In genomic region chr15:50181983-50182232, GRCh38 we compare ENCODE assay signal across 8 cellular contexts. TPM values are rescaled to one million over a fixed set of nuclear protein-coding genes. Genes with fewer than 3 reads are reported as not detected.
DNase-seq lines count a peak whose midpoint lies in the region; ATAC-seq and TF ChIP-seq lines count a peak whose summit lies in the region.

TSS of gene SLC27A2 (plus strand) at chr15:50182196. CDS start at chr15:50182428, 232 bp downstream.

- H3K36me3 ChIP-seq in heart left ventricle (no peaks in the 10 kb centered on the region), psoas muscle (ENCODE audit: insufficient read depth in 1 of 2, low read depth in 1 of 2) (no peaks in the 10 kb centered on the region)

- H3K4me1 ChIP-seq in heart left ventricle (peaks cover 0 to 17% (median 6%) of the 10 kb centered on the region in 12 donors), psoas muscle (no peaks in the 10 kb centered on the region)

- TF ChIP-seq POLR2A in heart left ventricle (IDR thresholded peaks at IDR 0.05), result no peak

- H3K9me3 ChIP-seq in heart left ventricle (no peaks in the 10 kb centered on the region), psoas muscle (no peaks in the 10 kb centered on the region)

- DNase-seq in Ammon's horn (ENCODE audit: low spot score) (peak; percentile 19), heart left ventricle (peak in 3 of 5 donors; percentile 11 to 72 (median 28)), psoas muscle (peak in 1 of 2 donors; percentile 63), HCEC 1CT (no peak), SIG-M5 (lab: John Stamatoyannopoulos, UW) (no peak)

- intact Hi-C loops in heart left ventricle (cut with DNase I) (no loop called here), psoas muscle (cut with DNase I) (no loop called here)

- WGBS in heart left ventricle, 4 donors, result 1 to 11% (median 2%) methylated on average over 10 to 18 of the region's 18 CpGs
- WGBS in psoas muscle, 3 donors, result 0 to 1% (median 0%) methylated on average over 17 to 18 of the region's 18 CpGs

- H3K27ac ChIP-seq in VCaP (peak within 1 kb of the TSS; percentile 84), heart left ventricle (no peak within 1 kb of the TSS), psoas muscle (no peak within 1 kb of the TSS)

- ATAC-seq in GM18517 (IDR thresholded peaks at IDR 0.05; ENCODE audit: unreplicated experiment) (peak; percentile 52), HG03571 (IDR thresholded peaks at IDR 0.05; ENCODE audit: unreplicated experiment) (peak; percentile 52), heart left ventricle (peak in 3 of 4 donors; percentile 48 to 69 (median 61)), psoas muscle (peak in 3 of 4 donors; percentile 23 to 60 (median 37))

- H3K4me3 ChIP-seq in heart left ventricle (peak within 1 kb of the TSS; percentile 26 to 68 (median 46)), psoas muscle (peak within 1 kb of the TSS; percentile 67)

- TF ChIP-seq CTCF in VCaP (conservative IDR thresholded peaks at IDR 0.05), result peak; percentile 61
- peak in 5 of 12 donors; percentile 7 to 38 (median 20) for TF ChIP-seq CTCF in heart left ventricle (IDR thresholded peaks at IDR 0.05)
- TF ChIP-seq CTCF in psoas muscle (IDR thresholded peaks at IDR 0.05), result peak; percentile 11

- peaks cover 12 to 41% (median 33%) of the 10 kb centered on the region in 9 donors for H3K27me3 ChIP-seq in heart left ventricle
- peaks cover 0 to 32% (median 12%) of the 10 kb centered on the region in 3 donors for H3K27me3 ChIP-seq in psoas muscle (ENCODE audit: insufficient read depth in 3 of 3, low read length in 2 of 3)

RNA-seq across cellular contexts. Expression of gene SLC27A2, which starts in this region (rescaled TPM):
- total RNA-seq in heart left ventricle (under 1 TPM in 2 of 9 donors, not detected in 7; 0.12 to 0.29 TPM), psoas muscle (not detected)
- polyA plus RNA-seq in heart left ventricle (under 1 TPM in 1 of 2 donors, not detected in 1; 0.04 TPM), psoas muscle (under 1 TPM in 2 of 3 donors, not detected in 1; 0.01 to 0.04 TPM)

Comparison
In these comparisons a context has a peak if more than half of its experiments do, and no peak if none do; other contexts are left out.
1. Peak in DNase-seq, ATAC-seq and H3K4me3 ChIP-seq in heart left ventricle; RNA of the gene not detected or under 1 TPM.
2. Peak in ATAC-seq and H3K4me3 ChIP-seq in psoas muscle; RNA of the gene not detected or under 1 TPM.